15 cellular contexts compared by ENCODE assay signal in the genomic region with DNA sequence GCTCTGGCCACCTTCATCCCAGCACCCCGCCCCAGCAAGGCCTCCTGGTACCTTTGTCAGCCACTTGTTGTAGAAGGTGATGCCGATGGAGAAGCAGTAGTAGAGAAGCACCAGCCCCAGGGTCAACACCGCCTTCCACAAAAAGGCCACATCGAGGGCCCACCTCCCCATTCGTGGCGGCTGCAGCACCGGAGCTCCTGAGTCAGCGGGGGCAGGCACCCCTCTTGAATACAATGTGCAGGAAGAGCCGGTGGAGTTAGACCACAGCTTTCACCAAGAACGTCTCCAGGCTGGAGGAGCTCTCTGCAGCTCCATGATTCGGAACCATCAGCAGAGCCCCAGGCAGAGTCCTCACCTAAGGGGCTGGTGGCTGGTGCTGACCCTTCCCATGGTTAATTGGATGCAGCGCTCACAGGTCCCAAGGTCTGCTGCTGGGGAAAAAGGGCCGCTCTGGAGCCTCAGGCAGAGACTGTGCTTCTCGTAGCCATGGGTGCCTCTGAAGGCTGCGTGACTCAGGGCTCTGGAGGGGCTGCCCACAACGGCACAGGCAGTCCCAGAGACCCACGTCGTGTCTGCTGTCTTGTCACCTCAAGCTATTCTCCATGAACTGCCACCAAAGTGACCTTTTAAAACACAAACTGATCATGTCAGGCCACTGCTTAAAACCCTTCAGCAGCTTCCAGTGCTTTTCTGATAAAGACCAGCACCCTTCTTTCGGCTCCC. TPM values are rescaled to one million over a fixed set of nuclear protein-coding genes. Genes with fewer than 3 reads are reported as not detected.
DNase-seq lines count a peak whose midpoint lies in the region; ATAC-seq and TF ChIP-seq lines count a peak whose summit lies in the region.
"Had no signal": no experiment of that assay in that cellular context is flagged by ENCODE, and none has a peak within 500 bp of the region (broad histone marks: within the 10 kb centered on the region; RNA-seq: fewer than 3 reads in every experiment).

No MANE protein-coding gene starts in this region.

- no peak for TF ChIP-seq CTCF in CD4-positive, alpha-beta T cell (IDR thresholded peaks at IDR 0.05)
- no peak for TF ChIP-seq CTCF in GM13977 (IDR thresholded peaks at IDR 0.05; ENCODE audit: extremely low read depth, insufficient read depth, missing control alignments)
- TF ChIP-seq CTCF in natural killer cell (IDR thresholded peaks at IDR 0.05), result no peak

- ATAC-seq in CD4-positive, alpha-beta T cell (ENCODE audit: poor library complexity), result no peak
- ATAC-seq in natural killer cell, result no peak
- ATAC-seq: esophagus mucosa had no signal

- peaks cover 40% of the 10 kb centered on the region for H3K4me1 ChIP-seq in adipocyte (ENCODE audit: control insufficient read depth, insufficient read depth, low read length)

- no peak for DNase-seq in CD4-positive, alpha-beta T cell
- DNase-seq in GM13977 (ENCODE audit: low spot score), result peak; percentile 16
- no peak for DNase-seq in adipocyte (ENCODE audit: low read depth)
- DNase-seq in natural killer cell, result no peak
- DNase-seq in NCI-H2029 treated with DMSO at 0.1 percent for 48 hours (lab: John Stamatoyannopoulos, UW), result no peak
- no peak for DNase-seq in glomerular visceral epithelial cell (ENCODE audit: extremely low spot score)
- DNase-seq in NCI-H2107 (lab: John Stamatoyannopoulos, UW), result no peak
- DNase-seq: activated CD4-positive, alpha-beta T cell treated with anti-CD3 and anti-CD28 coated beads, Interleukin-2, amount 50 U/mL, for 48 hours; midbrain; NCI-H2081; NCI-H69; occipital lobe; trophoblast cell had no signal

- H3K9me3 ChIP-seq in CD4-positive, alpha-beta T cell (ENCODE audit: control insufficient read depth, low read length), result no peaks in the 10 kb centered on the region
- H3K9me3 ChIP-seq in adipocyte (ENCODE audit: control insufficient read depth, low read length), result no peaks in the 10 kb centered on the region

- no peaks in the 10 kb centered on the region for H3K27me3 Mint-ChIP-seq in CD4-positive, alpha-beta T cell
- H3K27me3 Mint-ChIP-seq in natural killer cell (ENCODE audit: low read depth in 2 of 2), result no peaks in the 10 kb centered on the region

- POLR2A ChIA-PET in CD4-positive, alpha-beta T cell (lab: Charles Lee), result interaction anchor here (0.9 to 1.6 kb wide), 3 partner anchors 12 to 48 kb away, joined by 3 to 5 read pairs (median 5); a partner anchor contains a TSS

- peak overlapping the region; percentile 80 for H3K27ac Mint-ChIP-seq in CD4-positive, alpha-beta T cell
- peak overlapping the region; percentile 72 to 79 for H3K27ac Mint-ChIP-seq in natural killer cell
- H3K27ac Mint-ChIP-seq: activated T-helper 2 cell treated with anti-CD3 and anti-CD28 coated beads, Interferon-gamma antibody, Interleukin-2, Interleukin-4, amounts not matched to agents 10 μg/mL and 5 μg/mL and 100 μg/mL, durations not matched to agents 14 hours and 24 hours and 36 hours had no signal

- in situ Hi-C loops in GM13977 (cut with MboI; ENCODE audit: low pct_unique_long_range_greater_than_20kb, low sequenced_read_pairs, unreplicated experiment), result no loop called here

- H3K9me3 Mint-ChIP-seq in CD4-positive, alpha-beta T cell, result no peaks in the 10 kb centered on the region
- H3K9me3 Mint-ChIP-seq in natural killer cell, result no peaks in the 10 kb centered on the region
- H3K9me3 Mint-ChIP-seq: activated T-helper 2 cell treated with anti-CD3 and anti-CD28 coated beads, Interferon-gamma antibody, Interleukin-2, Interleukin-4, amounts not matched to agents 10 μg/mL and 5 μg/mL and 100 μg/mL, durations not matched to agents 14 hours and 24 hours and 36 hours had no signal

- H3K9ac ChIP-seq in adipocyte (ENCODE audit: low read length), result peak overlapping the region; percentile 59

- H3K4me3 Mint-ChIP-seq in CD4-positive, alpha-beta T cell, result no peak overlapping the region
- no peak overlapping the region for H3K4me3 Mint-ChIP-seq in natural killer cell

- intact Hi-C loops in CD4-positive, alpha-beta T cell (cut with DNase I, micrococcal nuclease), result no loop called here
- intact Hi-C loops in natural killer cell (cut with micrococcal nuclease), result no loop called here

- peaks cover 24% of the 10 kb centered on the region for H3K36me3 ChIP-seq in adipocyte (ENCODE audit: control insufficient read depth, insufficient read depth, low read length, severe bottlenecking)

- H3K4me1 Mint-ChIP-seq in CD4-positive, alpha-beta T cell (ENCODE audit: low read depth), result peaks cover 69% of the 10 kb centered on the region
- peaks cover 55 to 69% of the 10 kb centered on the region in 2 donors for H3K4me1 Mint-ChIP-seq in natural killer cell

- H3K27me3 ChIP-seq in CD4-positive, alpha-beta T cell (ENCODE audit: control insufficient read depth, insufficient read depth, low read length), result no peaks in the 10 kb centered on the region
- no peaks in the 10 kb centered on the region for H3K27me3 ChIP-seq in adipocyte (replicated peaks; ENCODE audit: control insufficient read depth, insufficient read depth, low read length)

- H3K36me3 Mint-ChIP-seq in CD4-positive, alpha-beta T cell (ENCODE audit: low read depth), result peaks cover 67% of the 10 kb centered on the region
- H3K36me3 Mint-ChIP-seq in natural killer cell, result no peaks in the 10 kb centered on the region

- no peak overlapping the region for H3K27ac ChIP-seq in CD4-positive, alpha-beta T cell (ENCODE audit: low read depth, low read length)

- CTCF ChIA-PET in CD4-positive, alpha-beta T cell (lab: Charles Lee), result interaction anchor here (1.5 kb wide), 1 partner anchor 9 kb away, joined by 4 read pairs; no protein-coding TSS in a partner anchor

- no peak overlapping the region for H3K4me3 ChIP-seq in adipocyte (ENCODE audit: low read length)

RNA-seq across cellular contexts. Expression of a gene that starts 47.9 kb away (rescaled TPM):
- total RNA-seq in CD4-positive, alpha-beta T cell, result 10 to 100 TPM; 85.6 TPM
- 100 to 1,000 TPM; 108 to 156 (median 142) TPM for total RNA-seq in natural killer cell

RNA-seq across cellular contexts. Expression of a gene that starts 50.2 kb away (rescaled TPM):
- total RNA-seq in CD4-positive, alpha-beta T cell, result not detected
- total RNA-seq in natural killer cell, result not detected
- total RNA-seq: activated T-helper 2 cell treated with anti-CD3 and anti-CD28 coated beads, Interferon-gamma antibody, Interleukin-2, Interleukin-4, amounts not matched to agents 10 μg/mL and 5 μg/mL and 100 μg/mL, durations not matched to agents 14 hours and 24 hours and 36 hours had no signal
